In the genomic region with DNA sequence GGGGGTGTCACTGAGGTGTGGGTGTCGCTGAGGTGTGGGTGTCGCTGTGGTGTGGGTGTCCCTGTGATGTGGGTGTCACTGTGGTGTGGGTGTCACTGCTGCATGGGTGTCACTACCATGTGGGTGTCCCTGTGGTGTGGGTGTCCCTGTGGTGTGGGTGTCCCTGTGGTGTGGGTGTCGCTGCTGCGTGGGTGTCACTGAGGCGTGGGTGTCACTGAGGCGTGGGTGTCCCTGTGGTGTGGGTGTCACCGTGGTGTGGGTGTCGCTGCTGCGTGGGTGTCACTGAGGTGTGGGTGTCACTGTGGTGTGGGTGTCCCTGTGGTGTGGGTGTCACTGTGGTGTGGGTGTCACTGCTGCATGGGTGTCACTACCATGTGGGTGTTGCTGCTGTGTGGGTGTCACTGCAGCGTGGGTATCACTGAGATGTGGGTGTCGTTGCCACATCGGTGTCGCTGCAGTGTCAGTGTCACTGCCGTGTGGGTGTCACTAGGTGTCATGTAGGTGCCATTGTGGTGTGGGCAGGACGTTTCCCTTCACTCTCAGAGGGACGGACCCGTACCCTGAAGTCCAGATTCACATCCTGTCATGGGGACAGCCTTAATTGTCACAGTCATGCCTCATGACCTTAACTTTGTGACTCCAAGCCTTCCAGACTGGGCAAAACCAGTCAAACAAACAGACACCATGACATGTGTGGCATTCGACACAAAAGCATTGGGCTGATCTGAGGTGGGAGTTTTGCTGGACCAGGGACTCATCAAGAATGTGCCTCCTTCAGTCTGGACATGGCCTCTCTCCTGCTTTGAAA, we compare ENCODE assay signal across 29 cellular contexts. TPM values are rescaled to one million over a fixed set of nuclear protein-coding genes. Genes with fewer than 3 reads are reported as not detected.
DNase-seq lines count a peak whose midpoint lies in the region; ATAC-seq lines count a peak whose summit lies in the region.
"Had no signal": no experiment of that assay in that cellular context is flagged by ENCODE, and none has a peak within 500 bp of the region (broad histone marks: within the 10 kb centered on the region; RNA-seq: fewer than 3 reads in every experiment).

No MANE protein-coding gene starts in this region.

- no peak overlapping the region for H2BK12ac ChIP-seq in neuronal stem cell (ENCODE audit: low read length)

- no peaks in the 10 kb centered on the region for H3K36me3 ChIP-seq in CD8-positive, alpha-beta memory T cell (ENCODE audit: insufficient read depth, low read length)
- no peaks in the 10 kb centered on the region for H3K36me3 ChIP-seq in neuronal stem cell (replicated peaks in 1 of 2; ENCODE audit: control insufficient read depth in 2 of 2, insufficient read depth in 2 of 2, low read length in 2 of 2)
- H3K36me3 ChIP-seq: left ventricle myocardium inferior, tibial artery had no signal

- no peak overlapping the region for H3K4me3 Mint-ChIP-seq in activated CD4-positive, alpha-beta T cell treated with anti-CD3 and anti-CD28 coated beads, Interleukin-2, amount 10 ng/mL, durations not matched to agents 24 days and 14 days
- H3K4me3 Mint-ChIP-seq in CD8-positive, alpha-beta memory T cell, result peak overlapping the region in 6 of 7 donors; percentile 71 to 91 (median 81)
- H3K4me3 Mint-ChIP-seq: activated B cell treated with CpG ODN at 0.5 μM for 24 hours, neural crest cell had no signal

- intact Hi-C loops in activated CD4-positive, alpha-beta T cell treated with anti-CD3 and anti-CD28 coated beads, Interleukin-2, amount 10 ng/mL, durations not matched to agents 24 days and 14 days (cut with micrococcal nuclease), result no loop called here

- H3K4me1 Mint-ChIP-seq in activated CD4-positive, alpha-beta T cell treated with anti-CD3 and anti-CD28 coated beads, Interleukin-2, amount 10 ng/mL, durations not matched to agents 24 days and 14 days, result peaks cover 5% of the 10 kb centered on the region
- peaks cover 18 to 23% (median 22%) of the 10 kb centered on the region in 3 donors for H3K4me1 Mint-ChIP-seq in CD8-positive, alpha-beta memory T cell

- no peak overlapping the region for H2BK120ac ChIP-seq in neuronal stem cell (ENCODE audit: low read depth, low read length)

- peak overlapping the region; percentile 90 for H4K91ac ChIP-seq in neuronal stem cell (ENCODE audit: low read depth, low read length, poor library complexity)

- ATAC-seq in left lobe of liver, result no peak
- ATAC-seq: psoas muscle, Right ventricle myocardium inferior had no signal

- peaks cover 5% of the 10 kb centered on the region for H3K27me3 ChIP-seq in CD8-positive, alpha-beta memory T cell (ENCODE audit: insufficient read depth, low read length, poor library complexity, severe bottlenecking)
- H3K27me3 ChIP-seq in neuronal stem cell (ENCODE audit: control insufficient read depth in 3 of 3, insufficient read depth in 3 of 3, low read depth in 1 of 3, low read length in 3 of 3), result peaks cover 0 to under 1% (median 0%) of the 10 kb centered on the region in 3 experiments
- H3K27me3 ChIP-seq: tibial artery had no signal

- H3K4me2 ChIP-seq in neuronal stem cell (ENCODE audit: insufficient read depth, low read length, poor library complexity, severe bottlenecking), result no peak overlapping the region

- no peak overlapping the region for H3K18ac ChIP-seq in neuronal stem cell (ENCODE audit: low read length)

- H2AFZ ChIP-seq in neuronal stem cell (ENCODE audit: low read length), result no peak overlapping the region

- H2BK15ac ChIP-seq in neuronal stem cell (ENCODE audit: low read length), result no peak overlapping the region

- H3K27ac Mint-ChIP-seq in activated CD4-positive, alpha-beta T cell treated with anti-CD3 and anti-CD28 coated beads, Interleukin-2, amount 10 ng/mL, durations not matched to agents 24 days and 14 days, result peak overlapping the region; percentile 34
- peak overlapping the region; percentile 83 to 100 (median 92) for H3K27ac Mint-ChIP-seq in CD8-positive, alpha-beta memory T cell
- H3K27ac Mint-ChIP-seq: activated B cell treated with CpG ODN at 0.5 μM for 24 hours had no signal

- peaks cover 13% of the 10 kb centered on the region for H3K4me1 ChIP-seq in CD8-positive, alpha-beta memory T cell (ENCODE audit: insufficient read depth, low read length)
- H3K4me1 ChIP-seq in neuronal stem cell (ENCODE audit: control insufficient read depth in 2 of 2, insufficient read depth in 1 of 2, low read depth in 1 of 2, low read length in 2 of 2), result peaks cover 4 to 8% of the 10 kb centered on the region in 2 donors

- no peak for DNase-seq in activated CD4-positive, alpha-beta T cell treated with anti-CD3 and anti-CD28 coated beads, Interleukin-2, amount 10 ng/mL, durations not matched to agents 24 days and 14 days
- no peak for DNase-seq in activated CD4-positive, alpha-beta T cell treated with anti-CD3 and anti-CD28 coated beads, Interleukin-2, amount 50 U/mL, for 1 hour
- peak in 3 of 5 donors; percentile 35 to 71 (median 66) for DNase-seq in CD8-positive, alpha-beta memory T cell
- DNase-seq in ecto neural progenitor cell (ENCODE audit: low spot score) (peak; percentile 18), neuronal stem cell (ENCODE audit: low spot score) (no peak), retina (no peak), left lobe of liver (ENCODE audit: low spot score) (no peak), NCI-H187 treated with DMSO at 0.1 percent for 48 hours (lab: John Stamatoyannopoulos, UW) (no peak)
- DNase-seq: 8988T; activated B cell treated with CpG ODN at 0.5 μM for 24 hours; activated effector memory CD4-positive, alpha-beta T cell treated with Interleukin-2 at 50 U/mL for 16 hours; AML-193; COR-L47; DMS79 treated with DMSO at 0.1 percent for 48 hours; Kasumi-1; left ventricle myocardium inferior; midbrain; NCI-H1092; NCI-H2029 treated with DMSO at 0.1 percent for 48 hours; NCI-H345; NCI-H774; psoas muscle; stimulated activated CD4-positive, alpha-beta T cell treated with anti-CD3 and anti-CD28 coated beads, Interleukin-1b, Interleukin-23, amount 100 ng/mL, for 48 hours; stimulated activated naive CD4-positive, alpha-beta T cell; T1000; tibial artery had no signal

- no peaks in the 10 kb centered on the region for H3K79me1 ChIP-seq in neuronal stem cell (ENCODE audit: low read depth, low read length)

- peaks cover 2% of the 10 kb centered on the region for H3K36me3 Mint-ChIP-seq in activated CD4-positive, alpha-beta T cell treated with anti-CD3 and anti-CD28 coated beads, Interleukin-2, amount 10 ng/mL, durations not matched to agents 24 days and 14 days (ENCODE audit: low read depth)
- H3K36me3 Mint-ChIP-seq in CD8-positive, alpha-beta memory T cell, result no peaks in the 10 kb centered on the region

- H3K14ac ChIP-seq in neuronal stem cell (ENCODE audit: low read length), result no peak overlapping the region

- no peak overlapping the region for H3K4ac ChIP-seq in neuronal stem cell (ENCODE audit: low read length)

- peak overlapping the region; percentile 47 for H3K27ac ChIP-seq in CD8-positive, alpha-beta memory T cell (ENCODE audit: low read depth, low read length)
- H3K27ac ChIP-seq in neuronal stem cell (replicated peaks; ENCODE audit: low read length), result no peak overlapping the region
- H3K27ac ChIP-seq: left ventricle myocardium inferior, psoas muscle, skin epidermis, tibial artery had no signal

- peak overlapping the region; percentile 51 for H3K9ac ChIP-seq in neuronal stem cell (ENCODE audit: low read depth, low read length, poor library complexity)

- H3K9me3 Mint-ChIP-seq in activated CD4-positive, alpha-beta T cell treated with anti-CD3 and anti-CD28 coated beads, Interleukin-2, amount 10 ng/mL, durations not matched to agents 24 days and 14 days, result no peaks in the 10 kb centered on the region
- H3K9me3 Mint-ChIP-seq in CD8-positive, alpha-beta memory T cell, result peaks cover 0 to 16% (median 13%) of the 10 kb centered on the region in 5 donors
- H3K9me3 Mint-ChIP-seq: activated B cell treated with CpG ODN at 0.5 μM for 24 hours, neural crest cell had no signal

- WGBS in neuronal stem cell (ENCODE audit: extremely low coverage in 2 of 2, insufficient read length in 2 of 2, insufficient replicate concordance in 1 of 2), 2 donors, result no CpG with 5 or more reads among the region's 18 CpGs

- peak overlapping the region; percentile 23 for H3K23ac ChIP-seq in neuronal stem cell (ENCODE audit: low read depth, low read length, poor library complexity)

- H2AK5ac ChIP-seq in neuronal stem cell (ENCODE audit: low read depth, low read length), result no peak overlapping the region

- H3K9me3 ChIP-seq in CD8-positive, alpha-beta memory T cell (ENCODE audit: low read length), result peaks cover 7% of the 10 kb centered on the region
- no peaks in the 10 kb centered on the region for H3K9me3 ChIP-seq in neuronal stem cell (replicated peaks in 1 of 2; ENCODE audit: control insufficient read depth in 2 of 2, insufficient read depth in 1 of 2, low read depth in 1 of 2, low read length in 2 of 2)
- H3K9me3 ChIP-seq: left ventricle myocardium inferior, psoas muscle, tibial artery had no signal

- H4K8ac ChIP-seq in neuronal stem cell (ENCODE audit: low read depth, low read length), result no peak overlapping the region

- POLR2A ChIA-PET in CD8-positive, alpha-beta memory T cell (lab: Charles Lee), result no interaction called here

- no peak overlapping the region for H3K4me3 ChIP-seq in CD8-positive, alpha-beta memory T cell (ENCODE audit: low read length)
- H3K4me3 ChIP-seq in neuronal stem cell (ENCODE audit: low read length in 2 of 2), result peak overlapping the region in 1 of 2 donors; percentile 38
- H3K4me3 ChIP-seq: left ventricle myocardium inferior, psoas muscle, skin epidermis, tibial artery had no signal

- no peak overlapping the region for H2BK5ac ChIP-seq in neuronal stem cell (ENCODE audit: low read length)

- peaks cover 14% of the 10 kb centered on the region for H3K27me3 Mint-ChIP-seq in activated CD4-positive, alpha-beta T cell treated with anti-CD3 and anti-CD28 coated beads, Interleukin-2, amount 10 ng/mL, durations not matched to agents 24 days and 14 days
- H3K27me3 Mint-ChIP-seq in CD8-positive, alpha-beta memory T cell, result peaks cover 19 to 27% of the 10 kb centered on the region in 2 donors

- CTCF ChIA-PET in CD8-positive, alpha-beta memory T cell (lab: Charles Lee), result no interaction called here

RNA-seq across cellular contexts. Expression of a gene that starts 12.7 kb away (rescaled TPM):
- 0.17 and 0.54 TPM in 2 replicates for total RNA-seq in activated CD4-positive, alpha-beta T cell treated with anti-CD3 and anti-CD28 coated beads, Interleukin-2, amount 10 ng/mL, durations not matched to agents 24 days and 14 days
- total RNA-seq in CD8-positive, alpha-beta memory T cell, result under 1 TPM; 0.42 to 0.50 TPM
- 0.47 TPM for polyA plus RNA-seq in CD8-positive, alpha-beta memory T cell
- 34.2 TPM for polyA plus RNA-seq in neuronal stem cell (2013, experiment 1 of 2)
- polyA plus RNA-seq in neuronal stem cell (2013, experiment 2 of 2), result 33.8 TPM
- 36.5 TPM for total RNA-seq in left lobe of liver

Comparison
In these comparisons a context has a peak if more than half of its experiments do, and no peak if none do; other contexts are left out.
1. DNase-seq: peak in CD8-positive, alpha-beta memory T cell (3 of 5) and ecto neural progenitor cell (single experiment); none in activated CD4-positive, alpha-beta T cell treated with anti-CD3 and anti-CD28 coated beads, Interleukin-2, amount 10 ng/mL, durations not matched to agents 24 days and 14 days (single experiment), activated CD4-positive, alpha-beta T cell treated with anti-CD3 and anti-CD28 coated beads, Interleukin-2, amount 50 U/mL, for 1 hour (single experiment), neuronal stem cell (single experiment), retina (single experiment), left lobe of liver (single experiment) and NCI-H187 treated with DMSO at 0.1 percent for 48 hours (single experiment).
2. RNA of a gene that starts 12.7 kb away (total RNA-seq): 36.5 TPM in left lobe of liver (single experiment); 0.17 to 0.54 TPM in activated CD4-positive, alpha-beta T cell treated with anti-CD3 and anti-CD28 coated beads, Interleukin-2, amount 10 ng/mL, durations not matched to agents 24 days and 14 days and 0.42 to 0.50 TPM in CD8-positive, alpha-beta memory T cell; every median in the first group is over 10 times any median in the second.